In genomic region chr3:31132132-31132769, GRCh38 we compare ENCODE assay signal across 8 cellular contexts.
DNase-seq lines count a peak whose midpoint lies in the region; TF ChIP-seq lines count a peak whose summit lies in the region.

No MANE protein-coding gene starts in this region.

- peak; percentile 53 for TF ChIP-seq RAD21 in neural cell (conservative IDR thresholded peaks at IDR 0.05)

- no peaks in the 10 kb centered on the region for H3K9me3 ChIP-seq in neural cell (ENCODE audit: low read length)

- H2AFZ ChIP-seq in neural cell (ENCODE audit: low read depth, low read length): no peak overlapping the region

- H3F3A ChIP-seq in neural cell (ENCODE audit: insufficient read depth, low read length, poor library complexity, severe bottlenecking): no peaks in the 10 kb centered on the region

- no peak overlapping the region for H3K4me2 ChIP-seq in neural cell (ENCODE audit: low read length)

- TF ChIP-seq EP300 in neural cell (conservative IDR thresholded peaks at IDR 0.05; ENCODE audit: poor library complexity, severe bottlenecking): no peak

- H3K9me2 ChIP-seq in neural cell (ENCODE audit: insufficient read depth, low read length): no peaks in the 10 kb centered on the region

- no peak overlapping the region for H3K9ac ChIP-seq in neural cell (ENCODE audit: low read length)

- H3K79me2 ChIP-seq in neural cell (replicated peaks; ENCODE audit: insufficient read depth, low read length): no peaks in the 10 kb centered on the region

- H3K27me3 ChIP-seq in neural cell (ENCODE audit: insufficient read depth, low read depth, low read length): no peaks in the 10 kb centered on the region

- TF ChIP-seq CTCF in neural cell (IDR thresholded peaks at IDR 0.05; ENCODE audit: poor library complexity, severe bottlenecking): no peak

- H3K36me3 ChIP-seq in neural cell (ENCODE audit: insufficient read depth, low read length): no peaks in the 10 kb centered on the region

- H3K4me3 ChIP-seq in neural cell (ENCODE audit: low read length): no peak overlapping the region

- H4K20me1 ChIP-seq in neural cell (ENCODE audit: insufficient read depth): no peaks in the 10 kb centered on the region

- H3K27ac ChIP-seq in neural cell (ENCODE audit: low read length): no peak overlapping the region

- peak; percentile 23 for DNase-seq in NOMO-1 treated with DMSO at 0.1 percent for 48 hours (lab: John Stamatoyannopoulos, UW; ENCODE audit: unreplicated experiment)
- no peak for DNase-seq in NOMO-1 treated with dmso at 0.1 percent for 144 hours (lab: John Stamatoyannopoulos, UW; ENCODE audit: unreplicated experiment)
- peak; percentile 40 for DNase-seq in HCEC 1CT
- peak; percentile 54 for DNase-seq in NCI-H2029 treated with DMSO at 0.1 percent for 48 hours (lab: John Stamatoyannopoulos, UW)
- peak; percentile 73 for DNase-seq in dermis blood vessel endothelial cell
- no peak for DNase-seq in ureter (ENCODE audit: low spot score)
- no peak for DNase-seq in 8988T

TF ChIP-seq in neural cell, 6 proteins besides CTCF, POLR2A, EP300 and RAD21:
- TF ChIP-seq SMC3 (conservative IDR thresholded peaks at IDR 0.05; ENCODE audit: poor library complexity): no peak

Comparison
In these comparisons a context has a peak if more than half of its experiments do, and no peak if none do; other contexts are left out.
1. DNase-seq: peak in NOMO-1 treated with DMSO at 0.1 percent for 48 hours (single experiment), HCEC 1CT (single experiment), NCI-H2029 treated with DMSO at 0.1 percent for 48 hours (single experiment) and dermis blood vessel endothelial cell (single experiment); none in NOMO-1 treated with dmso at 0.1 percent for 144 hours (single experiment), ureter (single experiment) and 8988T (single experiment).